In genomic region chr7:142908921-142909870, GRCh38 we compare ENCODE assay signal across 1 cellular context.
TF ChIP-seq lines count a peak whose summit lies in the region.

No MANE protein-coding gene starts in this region.

TF ChIP-seq in A549, 52 proteins besides CTCF, POLR2A, EP300 and RAD21 (continued from another document):
- TF ChIP-seq HMGXB4 (CRISPR knock-in tag; IDR thresholded peaks at IDR 0.05; ENCODE audit: borderline replicate concordance) (no peak), ATOH8 (CRISPR knock-in tag; IDR thresholded peaks at IDR 0.05; ENCODE audit: low read depth) (no peak)
